ENCODE assay signal across 16 cellular contexts in genomic region chr20:17935186-17935585, GRCh38.
"Had no signal": no experiment of that assay in that cellular context is flagged by ENCODE, and none has a peak within 500 bp of the region (broad histone marks: within the 10 kb centered on the region; RNA-seq: fewer than 3 reads in every experiment).

No MANE protein-coding gene starts in this region.

- H3K36me3 Mint-ChIP-seq: activated CD8-positive, alpha-beta memory T cell treated with anti-CD3 and anti-CD28 coated beads, Interleukin-2, amount 10 ng/mL, durations not matched to agents 7 days and 5 days; activated naive CD8-positive, alpha-beta T cell had no signal

- H3K4me1 Mint-ChIP-seq: memory B cell had no signal

- ATAC-seq: activated CD8-positive, alpha-beta memory T cell treated with anti-CD3 and anti-CD28 coated beads, Interleukin-2, amount 10 ng/mL, durations not matched to agents 7 days and 5 days; left lobe of liver; pancreas; stimulated activated naive CD8-positive, alpha-beta T cell treated with anti-CD3 and anti-CD28 coated beads, Interleukin-15, amount 100 ng/mL, for 72 hours had no signal

- H3K4me3 ChIP-seq: esophagus muscularis mucosa, pancreas, testis had no signal

- H3K4me3 Mint-ChIP-seq: activated CD8-positive, alpha-beta memory T cell treated with anti-CD3 and anti-CD28 coated beads, Interleukin-2, amount 10 ng/mL, durations not matched to agents 7 days and 5 days; activated naive CD8-positive, alpha-beta T cell; activated T-cell treated with anti-CD3 and anti-CD28 coated beads, Interleukin-2, amount 50 U/mL, for 24 hours; memory B cell; stimulated activated naive CD8-positive, alpha-beta T cell treated with anti-CD3 and anti-CD28 coated beads, Interleukin-15, amount 100 ng/mL, for 72 hours had no signal

- H3K27me3 Mint-ChIP-seq: activated CD8-positive, alpha-beta memory T cell treated with anti-CD3 and anti-CD28 coated beads, Interleukin-2, amount 10 ng/mL, durations not matched to agents 7 days and 5 days; activated naive CD8-positive, alpha-beta T cell; activated T-cell treated with anti-CD3 and anti-CD28 coated beads, Interleukin-2, amount 50 U/mL, for 24 hours; stimulated activated naive CD8-positive, alpha-beta T cell treated with anti-CD3 and anti-CD28 coated beads, Interleukin-15, amount 100 ng/mL, for 72 hours had no signal

- DNase-seq: activated CD4-positive, alpha-beta T cell treated with anti-CD3 and anti-CD28 coated beads for 1 hour; activated CD4-positive, alpha-beta T cell treated with anti-CD3 and anti-CD28 coated beads, Interleukin-2, amount 50 U/mL, for 48 hours; activated CD8-positive, alpha-beta memory T cell treated with anti-CD3 and anti-CD28 coated beads, Interleukin-2, amount 10 ng/mL, durations not matched to agents 7 days and 5 days; activated gamma-delta T cell; activated T-cell treated with anti-CD3 and anti-CD28 coated beads, Interleukin-2, amount 50 U/mL, for 24 hours; foreskin melanocyte; head of caudate nucleus; pancreas; stimulated activated CD4-positive, alpha-beta T cell treated with anti-CD3 and anti-CD28 coated beads, Interleukin-15, amount 100 ng/mL, for 24 hours; stimulated activated CD4-positive, alpha-beta T cell treated with anti-CD3 and anti-CD28 coated beads, Interleukin-4, amount 100 ng/mL, for 24 hours; stimulated activated naive CD8-positive, alpha-beta T cell treated with anti-CD3 and anti-CD28 coated beads, Interleukin-15, amount 100 ng/mL, for 72 hours; testis had no signal

- H3K36me3 ChIP-seq: pancreas had no signal

- H3K27ac ChIP-seq: pancreas, testis had no signal

- H3K27ac Mint-ChIP-seq: activated CD8-positive, alpha-beta memory T cell treated with anti-CD3 and anti-CD28 coated beads, Interleukin-2, amount 10 ng/mL, durations not matched to agents 7 days and 5 days; activated naive CD8-positive, alpha-beta T cell; activated T-cell treated with anti-CD3 and anti-CD28 coated beads, Interleukin-2, amount 50 U/mL, for 24 hours; memory B cell; stimulated activated naive CD8-positive, alpha-beta T cell treated with anti-CD3 and anti-CD28 coated beads, Interleukin-15, amount 100 ng/mL, for 72 hours had no signal

- H3K9me3 ChIP-seq: esophagus muscularis mucosa, pancreas, testis had no signal

- H3K27me3 ChIP-seq: esophagus muscularis mucosa, pancreas, testis had no signal

- H3K9me3 Mint-ChIP-seq: activated T-cell treated with anti-CD3 and anti-CD28 coated beads, Interleukin-2, amount 50 U/mL, for 24 hours had no signal
